Comparison of ENCODE assay signal across 13 cellular contexts in the genomic region with DNA sequence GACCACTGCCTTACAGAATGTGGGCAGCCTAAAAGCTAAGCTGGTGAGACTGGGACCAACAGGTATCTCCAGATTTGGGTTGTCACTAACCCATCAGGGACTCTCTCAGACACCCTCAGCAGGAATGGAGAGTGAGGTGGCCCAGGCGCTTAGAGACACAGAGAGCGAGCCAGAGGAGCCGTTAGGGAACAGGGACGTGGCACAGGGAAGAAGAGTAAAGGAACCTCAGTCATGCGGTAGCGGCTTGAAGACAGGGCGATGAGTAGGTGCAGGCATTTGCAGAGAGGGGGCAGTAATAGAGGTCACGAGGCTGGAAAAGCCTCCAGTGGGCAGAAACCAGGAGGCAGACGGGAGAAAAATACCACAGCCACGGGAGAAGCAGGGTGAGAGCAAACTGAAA.
DNase-seq lines count a peak whose midpoint lies in the region; ATAC-seq and TF ChIP-seq lines count a peak whose summit lies in the region.
"Had no signal": no experiment of that assay in that cellular context is flagged by ENCODE, and none has a peak within 500 bp of the region (broad histone marks: within the 10 kb centered on the region; RNA-seq: fewer than 3 reads in every experiment).

No MANE protein-coding gene starts in this region.

- no peaks in the 10 kb centered on the region for H3K36me3 Mint-ChIP-seq in CD4-positive, alpha-beta memory T cell
- H3K36me3 Mint-ChIP-seq in activated naive CD8-positive, alpha-beta T cell treated with anti-CD3 and anti-CD28 coated beads, Interleukin-2, amount 50 U/mL, for 24 hours (ENCODE audit: low read depth) = no peaks in the 10 kb centered on the region
- no peaks in the 10 kb centered on the region for H3K36me3 Mint-ChIP-seq in naive B cell

- WGBS in body of pancreas, 2 donors = 66 to 69% methylated on average over 10 of the region's 10 CpGs

- H3K4me3 Mint-ChIP-seq in CD4-positive, alpha-beta memory T cell = peak overlapping the region in 7 of 8 donors; percentile 58 to 84 (median 75)
- peak overlapping the region; percentile 1 for H3K4me3 Mint-ChIP-seq in activated naive CD8-positive, alpha-beta T cell treated with anti-CD3 and anti-CD28 coated beads, Interleukin-2, amount 50 U/mL, for 24 hours
- peak overlapping the region in 5 of 8 donors; percentile 9 to 66 (median 62) for H3K4me3 Mint-ChIP-seq in naive B cell

- no peak overlapping the region for H2AFZ ChIP-seq in KMS-11 (ENCODE audit: low read depth)

- CTCF ChIA-PET in CD4-positive, alpha-beta memory T cell (lab: Charles Lee; ENCODE audit: partially characterized antibody) = interaction anchor here (0.6 to 9.7 kb wide), 7 partner anchors 8 to 162 kb away, joined by 3 to 77 read pairs (median 9); no protein-coding TSS in a partner anchor

- H3K9me3 Mint-ChIP-seq in CD4-positive, alpha-beta memory T cell = peaks cover 0 to 1% (median 0%) of the 10 kb centered on the region in 8 donors
- H3K9me3 Mint-ChIP-seq in activated naive CD8-positive, alpha-beta T cell treated with anti-CD3 and anti-CD28 coated beads, Interleukin-2, amount 50 U/mL, for 24 hours = no peaks in the 10 kb centered on the region
- no peaks in the 10 kb centered on the region for H3K9me3 Mint-ChIP-seq in naive B cell

- no peaks in the 10 kb centered on the region for H3K36me3 ChIP-seq in CD4-positive, alpha-beta memory T cell (ENCODE audit: insufficient read depth, low read length)
- H3K36me3 ChIP-seq in KMS-11 (ENCODE audit: insufficient read depth) (no peaks in the 10 kb centered on the region), body of pancreas (replicated peaks in 1 of 2; ENCODE audit: insufficient read depth in 1 of 2, low read depth in 2 of 2) (no peaks in the 10 kb centered on the region)
- H3K36me3 ChIP-seq: BE2C, right atrium auricular region had no signal

- ATAC-seq in activated naive CD8-positive, alpha-beta T cell treated with anti-CD3 and anti-CD28 coated beads, Interleukin-2, amount 50 U/mL, for 24 hours = peak; percentile 13
- no peak for ATAC-seq in naive B cell (ENCODE audit: low read depth in 2 of 2)
- no peak for ATAC-seq in body of pancreas

- no peak overlapping the region for H3K27ac ChIP-seq in CD4-positive, alpha-beta memory T cell (ENCODE audit: low read depth, low read length)
- H3K27ac ChIP-seq in KMS-11 = peak overlapping the region; percentile 98
- H3K27ac ChIP-seq in body of pancreas = no peak overlapping the region
- H3K27ac ChIP-seq: right atrium auricular region had no signal

- H3K27ac Mint-ChIP-seq in CD4-positive, alpha-beta memory T cell = peak overlapping the region in 5 of 7 donors; percentile 8 to 70 (median 16)
- H3K27ac Mint-ChIP-seq in activated naive CD8-positive, alpha-beta T cell treated with anti-CD3 and anti-CD28 coated beads, Interleukin-2, amount 50 U/mL, for 24 hours = peak overlapping the region; percentile 67
- H3K27ac Mint-ChIP-seq in naive B cell = peak overlapping the region in 3 of 6 donors; percentile 38 to 95 (median 46)

- peaks cover 2 to 6% of the 10 kb centered on the region in 2 donors for H3K27me3 Mint-ChIP-seq in CD4-positive, alpha-beta memory T cell
- H3K27me3 Mint-ChIP-seq in activated naive CD8-positive, alpha-beta T cell treated with anti-CD3 and anti-CD28 coated beads, Interleukin-2, amount 50 U/mL, for 24 hours = no peaks in the 10 kb centered on the region
- H3K27me3 Mint-ChIP-seq in naive B cell = peaks cover 0 to 13% (median 6%) of the 10 kb centered on the region in 3 donors

- TF ChIP-seq CTCF in KMS-11 (conservative IDR thresholded peaks at IDR 0.05; ENCODE audit: low read depth, low read length) (no peak), body of pancreas (IDR thresholded peaks at IDR 0.05) (no peak)

- H3K4me1 ChIP-seq in CD4-positive, alpha-beta memory T cell (ENCODE audit: insufficient read depth, low read length) = peaks cover 50% of the 10 kb centered on the region
- H3K4me1 ChIP-seq in KMS-11 (ENCODE audit: low read depth, poor library complexity, severe bottlenecking) = peaks cover 78% of the 10 kb centered on the region
- H3K4me1 ChIP-seq in body of pancreas = no peaks in the 10 kb centered on the region
- H3K4me1 ChIP-seq: BE2C had no signal

- H3K9me3 ChIP-seq in CD4-positive, alpha-beta memory T cell (ENCODE audit: control insufficient read depth in 1 of 2, low read length in 2 of 2) = no peaks in the 10 kb centered on the region
- H3K9me3 ChIP-seq in body of pancreas = no peaks in the 10 kb centered on the region
- H3K9me3 ChIP-seq: BE2C, right atrium auricular region had no signal

- no peaks in the 10 kb centered on the region for H4K20me1 ChIP-seq in KMS-11 (ENCODE audit: insufficient read depth)

- no peak for TF ChIP-seq POLR2A in body of pancreas (IDR thresholded peaks at IDR 0.05)

- peak overlapping the region; percentile 93 for H3K4me2 ChIP-seq in KMS-11

- H3K4me1 Mint-ChIP-seq in CD4-positive, alpha-beta memory T cell = peaks cover 40 to 53% (median 46%) of the 10 kb centered on the region in 4 donors
- peaks cover 70% of the 10 kb centered on the region for H3K4me1 Mint-ChIP-seq in activated naive CD8-positive, alpha-beta T cell treated with anti-CD3 and anti-CD28 coated beads, Interleukin-2, amount 50 U/mL, for 24 hours
- peaks cover 47 to 56% (median 53%) of the 10 kb centered on the region in 3 donors for H3K4me1 Mint-ChIP-seq in naive B cell

- peak overlapping the region; percentile 89; the same call in 1 of the 2 replicates for H3K9ac ChIP-seq in KMS-11

- no peak for DNase-seq in CD4-positive, alpha-beta memory T cell
- peak; percentile 46 for DNase-seq in activated naive CD8-positive, alpha-beta T cell treated with anti-CD3 and anti-CD28 coated beads, Interleukin-2, amount 50 U/mL, for 24 hours
- DNase-seq in naive B cell = no peak
- no peak for DNase-seq in body of pancreas
- no peak for DNase-seq in activated effector memory CD4-positive, alpha-beta T cell treated with Interleukin-2 at 50 U/mL for 16 hours
- DNase-seq in posterior vena cava (ENCODE audit: low spot score) = no peak
- DNase-seq in effector CD4-positive, alpha-beta T cell = no peak
- DNase-seq: amniotic stem cell, BE2C, NCI-H226, substantia nigra had no signal

- intact Hi-C loops in CD4-positive, alpha-beta memory T cell (cut with micrococcal nuclease) = no loop called here
- intact Hi-C loops in body of pancreas (cut with DNase I) (no loop called here), posterior vena cava (cut with DNase I) (no loop called here)

- H3K79me2 ChIP-seq in KMS-11 (ENCODE audit: insufficient read depth, low read depth) = 0 out of 2 replicates have a peak, but pooled peaks cover 7% of the 10 kb centered on the region

- H3K4me3 ChIP-seq in CD4-positive, alpha-beta memory T cell (ENCODE audit: low read length in 2 of 2) = no peak overlapping the region
- no peak overlapping the region for H3K4me3 ChIP-seq in KMS-11 (IDR thresholded peaks at IDR 0.05; ENCODE audit: insufficient read depth, low read depth, low read length)
- no peak overlapping the region for H3K4me3 ChIP-seq in body of pancreas
- H3K4me3 ChIP-seq: right atrium auricular region had no signal

- no peaks in the 10 kb centered on the region for H3K27me3 ChIP-seq in CD4-positive, alpha-beta memory T cell (ENCODE audit: insufficient read depth, low read length)
- H3K27me3 ChIP-seq in KMS-11 (ENCODE audit: insufficient read depth, low read depth) (no peaks in the 10 kb centered on the region), body of pancreas (no peaks in the 10 kb centered on the region)
- H3K27me3 ChIP-seq: right atrium auricular region had no signal

- POLR2A ChIA-PET in CD4-positive, alpha-beta memory T cell (lab: Charles Lee; ENCODE audit: partially characterized antibody) = interaction anchor here (1.8 to 3.1 kb wide), 2 partner anchors 27 to 154 kb away, joined by 5 to 13 read pairs; no protein-coding TSS in a partner anchor

Comparison
In these comparisons a context has a peak if more than half of its experiments do, and no peak if none do; other contexts are left out.
1. H3K4me3 Mint-ChIP-seq: peak in every context shown above with its lines; median percentile 75 in CD4-positive, alpha-beta memory T cell; 62 in naive B cell; 1 in activated naive CD8-positive, alpha-beta T cell treated with anti-CD3 and anti-CD28 coated beads, Interleukin-2, amount 50 U/mL, for 24 hours.